Comparison of ENCODE assay signal across 19 cellular contexts in genomic region chr17:70270554-70270953, GRCh38.
"Had no signal": no experiment of that assay in that cellular context is flagged by ENCODE, and none has a peak within 500 bp of the region (broad histone marks: within the 10 kb centered on the region; RNA-seq: fewer than 3 reads in every experiment).

No MANE protein-coding gene starts in this region.

- H3K27me3 ChIP-seq: cardiac muscle cell, spleen, testis, uterus had no signal

- H3K4me1 Mint-ChIP-seq: activated naive CD8-positive, alpha-beta T cell treated with anti-CD3 and anti-CD28 coated beads, Interleukin-2, amount 50 U/mL, for 24 hours had no signal

- H3K27ac Mint-ChIP-seq: activated CD8-positive, alpha-beta T cell treated with anti-CD3 and anti-CD28 coated beads, Interleukin-2, amount 10 ng/mL, durations not matched to agents 7 days and 5 days; activated naive CD8-positive, alpha-beta T cell treated with anti-CD3 and anti-CD28 coated beads, Interleukin-2, amount 50 U/mL, for 24 hours; activated T-helper 1 cell treated with anti-CD3 and anti-CD28 coated beads, Interleukin-12 subunit alpha, Interleukin-12 subunit beta, Interleukin-2, Interleukin-4 antibody, amounts not matched to agents 30 ng/mL and 10 ng/mL and 1 ng/mL, durations not matched to agents 14 hours and 24 hours and 36 hours; dendritic cell treated with granulocyte-macrophage colony-stimulating factor and Interleukin-4, amounts not matched to agents 40 ng/mL and 50 ng/mL, for 4 days; natural killer cell treated with Interleukin-12 subunit alpha and Interleukin-12 subunit beta and Interleukin-15 and Interleukin-18, amount 100 ng/mL, for 72 hours had no signal

- H3K9me3 Mint-ChIP-seq: activated naive CD8-positive, alpha-beta T cell treated with anti-CD3 and anti-CD28 coated beads, Interleukin-2, amount 50 U/mL, for 24 hours; natural killer cell treated with Interleukin-12 subunit alpha and Interleukin-12 subunit beta and Interleukin-15 and Interleukin-18, amount 100 ng/mL, for 72 hours had no signal

- ATAC-seq: activated CD8-positive, alpha-beta T cell treated with anti-CD3 and anti-CD28 coated beads, Interleukin-2, amount 10 ng/mL, durations not matched to agents 7 days and 5 days; activated naive CD8-positive, alpha-beta T cell treated with anti-CD3 and anti-CD28 coated beads, Interleukin-2, amount 50 U/mL, for 24 hours; left ventricle myocardium superior; natural killer cell treated with Interleukin-12 subunit alpha and Interleukin-12 subunit beta and Interleukin-15 and Interleukin-18, amount 100 ng/mL, for 72 hours had no signal

- H3K4me3 Mint-ChIP-seq: activated CD8-positive, alpha-beta T cell treated with anti-CD3 and anti-CD28 coated beads, Interleukin-2, amount 10 ng/mL, durations not matched to agents 7 days and 5 days; activated naive CD8-positive, alpha-beta T cell treated with anti-CD3 and anti-CD28 coated beads, Interleukin-2, amount 50 U/mL, for 24 hours; activated T-helper 1 cell treated with anti-CD3 and anti-CD28 coated beads, Interleukin-12 subunit alpha, Interleukin-12 subunit beta, Interleukin-2, Interleukin-4 antibody, amounts not matched to agents 30 ng/mL and 10 ng/mL and 1 ng/mL, durations not matched to agents 14 hours and 24 hours and 36 hours; dendritic cell treated with granulocyte-macrophage colony-stimulating factor and Interleukin-4, amounts not matched to agents 40 ng/mL and 50 ng/mL, for 4 days; natural killer cell treated with Interleukin-12 subunit alpha and Interleukin-12 subunit beta and Interleukin-15 and Interleukin-18, amount 100 ng/mL, for 72 hours had no signal

- H3K4me1 ChIP-seq: spleen, testis, uterus had no signal

- H3K9me3 ChIP-seq: testis, uterus had no signal

- H3K36me3 Mint-ChIP-seq: natural killer cell treated with Interleukin-12 subunit alpha and Interleukin-12 subunit beta and Interleukin-15 and Interleukin-18, amount 100 ng/mL, for 72 hours had no signal

- H3K27ac ChIP-seq: cardiac muscle cell, spleen, testis, uterus had no signal

- H3K27me3 Mint-ChIP-seq: activated naive CD8-positive, alpha-beta T cell treated with anti-CD3 and anti-CD28 coated beads, Interleukin-2, amount 50 U/mL, for 24 hours; dendritic cell treated with granulocyte-macrophage colony-stimulating factor and Interleukin-4, amounts not matched to agents 40 ng/mL and 50 ng/mL, for 4 days; natural killer cell treated with Interleukin-12 subunit alpha and Interleukin-12 subunit beta and Interleukin-15 and Interleukin-18, amount 100 ng/mL, for 72 hours had no signal

- DNase-seq: activated CD4-positive, alpha-beta T cell treated with anti-CD3 and anti-CD28 coated beads, Interleukin-2, amount 50 U/mL, for 1 hour; activated CD4-positive, CD25-positive, alpha-beta regulatory T cell treated with anti-CD3 and anti-CD28 coated beads, Interleukin-2, amount 50 U/mL, for 72 hours; activated CD8-positive, alpha-beta T cell treated with anti-CD3 and anti-CD28 coated beads, Interleukin-2, amount 10 ng/mL, durations not matched to agents 7 days and 5 days; activated gamma-delta T cell; activated naive CD4-positive, alpha-beta T cell treated with anti-CD3 and anti-CD28 coated beads, Interleukin-2, amount 50 U/mL, for 16 hours; activated naive CD8-positive, alpha-beta T cell treated with anti-CD3 and anti-CD28 coated beads, Interleukin-2, amount 50 U/mL, for 24 hours; effector CD8-positive, alpha-beta T cell; left ventricle myocardium superior; nucleus accumbens; spleen; stimulated activated CD4-positive, alpha-beta T cell treated with anti-CD3 and anti-CD28 coated beads, Interleukin-4, amount 100 ng/mL, for 1 hour; stimulated activated naive CD4-positive, alpha-beta T cell; testis; trophoblast cell; uterus had no signal

- H3K36me3 ChIP-seq: cardiac muscle cell, spleen, uterus had no signal

- H3K4me3 ChIP-seq: cardiac muscle cell, spleen, testis, uterus had no signal
